Comparison of ENCODE assay signal across 8 cellular contexts in genomic region chr14:36647827-36648753, GRCh38. TPM values are rescaled to one million over a fixed set of nuclear protein-coding genes. Genes with fewer than 3 reads are reported as not detected.
DNase-seq lines count a peak whose midpoint lies in the region; ATAC-seq and TF ChIP-seq lines count a peak whose summit lies in the region.

No MANE protein-coding gene starts in this region.

- peaks cover 50% of the 10 kb centered on the region for H3K27me3 Mint-ChIP-seq in activated CD4-positive, alpha-beta T cell treated with anti-CD3 and anti-CD28 coated beads for 36 hours

- peaks cover 4% of the 10 kb centered on the region for H3K27me3 ChIP-seq in prostate gland (replicated peaks; ENCODE audit: insufficient read depth)

- TF ChIP-seq POLR2A in prostate gland (IDR thresholded peaks at IDR 0.05): no peak

- H3K27ac Mint-ChIP-seq in activated CD4-positive, alpha-beta T cell treated with anti-CD3 and anti-CD28 coated beads for 36 hours: no peak overlapping the region

- no peak overlapping the region for H3K4me3 Mint-ChIP-seq in activated CD4-positive, alpha-beta T cell treated with anti-CD3 and anti-CD28 coated beads for 36 hours

- CTCF ChIA-PET in activated CD4-positive, alpha-beta T cell treated with anti-CD3 and anti-CD28 coated beads for 36 hours (lab: Charles Lee): interaction anchor here (0.6 to 1.5 kb wide), 2 partner anchors 59 to 100 kb away, joined by 3 read pairs; no protein-coding TSS in a partner anchor

- H3K36me3 ChIP-seq in prostate gland: no peaks in the 10 kb centered on the region

- no peaks in the 10 kb centered on the region for H3K36me3 Mint-ChIP-seq in activated CD4-positive, alpha-beta T cell treated with anti-CD3 and anti-CD28 coated beads for 36 hours (ENCODE audit: low read depth)

- POLR2A ChIA-PET in activated CD4-positive, alpha-beta T cell treated with anti-CD3 and anti-CD28 coated beads for 36 hours (lab: Charles Lee): interaction anchor here (0.7 kb wide), 1 partner anchor 74 kb away, joined by 3 read pairs; no protein-coding TSS in a partner anchor

- H3K9me3 ChIP-seq in prostate gland: no peaks in the 10 kb centered on the region

- peak; percentile 50 for TF ChIP-seq CTCF in fibroblast of mammary gland (conservative IDR thresholded peaks at IDR 0.05; ENCODE audit: control insufficient read depth, insufficient read depth, low read depth, low read length)
- TF ChIP-seq CTCF in prostate gland (IDR thresholded peaks at IDR 0.05): peak; percentile 32 to 77 (median 67)

- H3K4me1 Mint-ChIP-seq in activated CD4-positive, alpha-beta T cell treated with anti-CD3 and anti-CD28 coated beads for 36 hours: no peaks in the 10 kb centered on the region

- no peaks in the 10 kb centered on the region for H3K4me1 ChIP-seq in prostate gland (replicated peaks)

- WGBS in prostate gland: 14% methylated on average over 62 of the region's 62 CpGs

- no peak overlapping the region for H3K27ac ChIP-seq in prostate gland

- no peak for ATAC-seq in activated CD4-positive, alpha-beta T cell treated with anti-CD3 and anti-CD28 coated beads for 36 hours
- no peak for ATAC-seq in HG03439 (IDR thresholded peaks at IDR 0.05; ENCODE audit: unreplicated experiment)

- H3K9me3 Mint-ChIP-seq in activated CD4-positive, alpha-beta T cell treated with anti-CD3 and anti-CD28 coated beads for 36 hours (ENCODE audit: low read depth): no peaks in the 10 kb centered on the region

- intact Hi-C loops in activated CD4-positive, alpha-beta T cell treated with anti-CD3 and anti-CD28 coated beads for 36 hours (cut with DNase I, micrococcal nuclease): loop anchor here in 1 of 2 experiments (1.0 to 5.0 kb wide), 2 partner anchors 61 to 294 kb away; no protein-coding TSS in a partner anchor
- intact Hi-C loops in prostate gland (cut with DNase I): no loop called here

- peak; percentile 19 for DNase-seq in activated CD4-positive, alpha-beta T cell treated with anti-CD3 and anti-CD28 coated beads for 36 hours
- no peak for DNase-seq in activated CD4-positive, alpha-beta T cell treated with anti-CD3 and anti-CD28 coated beads, Interleukin-2, amount 50 U/mL, for 1 hour
- DNase-seq in NCI-H774 (lab: John Stamatoyannopoulos, UW) (peak; percentile 66), fibroblast of mammary gland (ENCODE audit: low read depth) (peak; percentile 47), prostate gland (ENCODE audit: low spot score) (peak; percentile 41), NK-92 (lab: John Stamatoyannopoulos, UW; ENCODE audit: unreplicated experiment) (no peak)
- no peak for DNase-seq in stimulated activated CD4-positive, alpha-beta T cell treated with anti-CD3 and anti-CD28 coated beads, Interleukin-15, amount 100 ng/mL, for 24 hours

- H3K4me3 ChIP-seq in fibroblast of mammary gland (ENCODE audit: control insufficient read depth, low read depth, low read length) (peak overlapping the region; percentile 17), prostate gland (peak overlapping the region; percentile 26 to 42)

RNA-seq across cellular contexts. Expression of gene PAX9, which starts 13.6 kb away (rescaled TPM):
- total RNA-seq in activated CD4-positive, alpha-beta T cell treated with anti-CD3 and anti-CD28 coated beads for 36 hours: not detected
- total RNA-seq in prostate gland: 10 to 100 TPM in 1 of 2 donors, 1 to 10 TPM in 1; 4.9 to 11.1 TPM

Comparison
In these comparisons a context has a peak if more than half of its experiments do, and no peak if none do; other contexts are left out.
1. DNase-seq: peak in activated CD4-positive, alpha-beta T cell treated with anti-CD3 and anti-CD28 coated beads for 36 hours (single experiment), NCI-H774 (single experiment), fibroblast of mammary gland (single experiment) and prostate gland (single experiment); none in activated CD4-positive, alpha-beta T cell treated with anti-CD3 and anti-CD28 coated beads, Interleukin-2, amount 50 U/mL, for 1 hour (single experiment), NK-92 (single experiment) and stimulated activated CD4-positive, alpha-beta T cell treated with anti-CD3 and anti-CD28 coated beads, Interleukin-15, amount 100 ng/mL, for 24 hours (single experiment).
2. RNA of gene PAX9, which starts 13.6 kb away (total RNA-seq): 4.9 to 11.1 TPM in prostate gland; not detected in activated CD4-positive, alpha-beta T cell treated with anti-CD3 and anti-CD28 coated beads for 36 hours; every median in the first group is over 4 times any median in the second.